Comparison of ENCODE assay signal across 8 cellular contexts in the genomic region with DNA sequence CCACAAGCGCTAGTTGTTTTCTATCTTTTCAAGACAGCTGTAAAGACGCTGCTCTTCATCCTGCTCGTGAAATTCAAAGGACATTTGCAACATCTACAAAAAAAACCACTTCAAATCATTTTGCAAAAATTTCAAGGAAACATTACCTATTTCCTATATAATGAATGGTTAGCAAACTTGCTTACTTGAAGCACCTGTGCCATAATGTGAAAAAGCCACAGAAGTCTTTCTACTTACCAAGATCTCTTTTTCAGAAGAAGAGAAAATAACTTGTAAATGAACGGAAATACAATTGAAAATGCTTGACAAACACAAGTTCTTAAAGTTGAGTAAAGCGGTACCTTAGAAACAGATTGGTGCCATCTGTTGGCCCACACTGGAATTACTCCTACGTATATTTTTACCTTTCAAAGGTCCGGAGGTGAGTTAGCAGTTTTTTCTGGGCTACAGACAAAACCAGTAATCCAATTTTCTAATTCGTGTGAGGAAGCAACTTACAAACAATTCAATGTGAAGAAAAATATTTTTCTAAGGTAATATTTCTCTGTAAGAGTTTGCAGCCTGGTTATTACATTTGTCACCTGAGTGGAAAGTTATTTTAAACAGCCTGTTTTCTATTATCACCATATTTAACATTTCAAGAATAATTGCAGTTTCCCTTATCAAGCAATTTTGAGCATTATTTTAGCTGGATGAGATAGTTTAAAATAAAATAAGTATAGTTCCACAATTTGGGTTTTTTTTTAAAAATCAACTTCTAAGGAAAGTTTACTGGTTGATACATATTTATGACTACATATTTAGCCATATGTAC. TPM values are rescaled to one million over a fixed set of nuclear protein-coding genes. Genes with fewer than 3 reads are reported as not detected.
A peak's percentile ranks its signal among the peaks of the same experiment; 100 is the strongest.
DNase-seq lines count a peak whose midpoint lies in the region; ATAC-seq and TF ChIP-seq lines count a peak whose summit lies in the region.

A gene with protein sequence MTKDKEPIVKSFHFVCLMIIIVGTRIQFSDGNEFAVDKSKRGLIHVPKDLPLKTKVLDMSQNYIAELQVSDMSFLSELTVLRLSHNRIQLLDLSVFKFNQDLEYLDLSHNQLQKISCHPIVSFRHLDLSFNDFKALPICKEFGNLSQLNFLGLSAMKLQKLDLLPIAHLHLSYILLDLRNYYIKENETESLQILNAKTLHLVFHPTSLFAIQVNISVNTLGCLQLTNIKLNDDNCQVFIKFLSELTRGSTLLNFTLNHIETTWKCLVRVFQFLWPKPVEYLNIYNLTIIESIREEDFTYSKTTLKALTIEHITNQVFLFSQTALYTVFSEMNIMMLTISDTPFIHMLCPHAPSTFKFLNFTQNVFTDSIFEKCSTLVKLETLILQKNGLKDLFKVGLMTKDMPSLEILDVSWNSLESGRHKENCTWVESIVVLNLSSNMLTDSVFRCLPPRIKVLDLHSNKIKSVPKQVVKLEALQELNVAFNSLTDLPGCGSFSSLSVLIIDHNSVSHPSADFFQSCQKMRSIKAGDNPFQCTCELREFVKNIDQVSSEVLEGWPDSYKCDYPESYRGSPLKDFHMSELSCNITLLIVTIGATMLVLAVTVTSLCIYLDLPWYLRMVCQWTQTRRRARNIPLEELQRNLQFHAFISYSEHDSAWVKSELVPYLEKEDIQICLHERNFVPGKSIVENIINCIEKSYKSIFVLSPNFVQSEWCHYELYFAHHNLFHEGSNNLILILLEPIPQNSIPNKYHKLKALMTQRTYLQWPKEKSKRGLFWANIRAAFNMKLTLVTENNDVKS (minus strand): TSS at position 294 of the 814 bp plus-strand sequence. CDS start 27,344 bp downstream, outside the sequence.

- TF ChIP-seq CTCF in esophagus muscularis mucosa (IDR thresholded peaks at IDR 0.05) (peak; percentile 57 to 79 (median 69)), nephron (IDR thresholded peaks at IDR 0.05; ENCODE audit: unreplicated experiment in 3 of 3) (peak; percentile 79 to 80 (median 80)), tibial nerve (IDR thresholded peaks at IDR 0.05) (peak; percentile 69 to 77 (median 72))

- H3K4me3 Mint-ChIP-seq in nephron: peak within 1 kb of the TSS in 2 of 3 experiments; percentile 23 to 26

- peak within 1 kb of the TSS; percentile 57 to 69 (median 59) for H3K27ac ChIP-seq in esophagus muscularis mucosa (replicated peaks in 1 of 4)
- H3K27ac ChIP-seq in tibial nerve: peak within 1 kb of the TSS; percentile 67 to 89 (median 78)

- ATAC-seq in HG03135 (IDR thresholded peaks at IDR 0.05; ENCODE audit: unreplicated experiment): peak; percentile 37

- H3K4me1 Mint-ChIP-seq in nephron: peaks cover 11% of the 10 kb centered on the region

- H3K36me3 Mint-ChIP-seq in nephron (ENCODE audit: low read depth): no peaks in the 10 kb centered on the region

- TF ChIP-seq POLR2A in esophagus muscularis mucosa (IDR thresholded peaks at IDR 0.05; ENCODE audit: low read depth): no peak
- TF ChIP-seq POLR2A in tibial nerve (IDR thresholded peaks at IDR 0.05): no peak

- DNase-seq in NCI-H2081 (lab: John Stamatoyannopoulos, UW): peak; percentile 58 to 59
- DNase-seq in NCI-H2081 treated with DMSO at 0.1 percent for 48 hours (lab: John Stamatoyannopoulos, UW): no peak
- peak; percentile 41 for DNase-seq in NOMO-1 treated with dmso at 0.1 percent for 144 hours (lab: John Stamatoyannopoulos, UW; ENCODE audit: unreplicated experiment)
- peak; percentile 62 for DNase-seq in activated T-cell treated with anti-CD3 and anti-CD28 coated beads for 4 hours
- DNase-seq in esophagus muscularis mucosa (ENCODE audit: extremely low spot score): no peak
- peak in 1 of 2 donors; percentile 77 for DNase-seq in tibial nerve (ENCODE audit: low spot score in 2 of 2)

- peak within 1 kb of the TSS in 1 of 3 experiments; percentile 4 for H3K27ac Mint-ChIP-seq in nephron

- H3K9me3 ChIP-seq in esophagus muscularis mucosa (no peaks in the 10 kb centered on the region), tibial nerve (peaks cover 0 to 4% (median 0%) of the 10 kb centered on the region in 4 donors)

- no peaks in the 10 kb centered on the region for H3K27me3 Mint-ChIP-seq in nephron (ENCODE audit: low read depth)

- no peak for TF ChIP-seq EP300 in esophagus muscularis mucosa (IDR thresholded peaks at IDR 0.05)
- TF ChIP-seq EP300 in tibial nerve (IDR thresholded peaks at IDR 0.05): peak in 1 of 2 donors; percentile 6

- H3K27me3 ChIP-seq in esophagus muscularis mucosa (no peaks in the 10 kb centered on the region), tibial nerve (no peaks in the 10 kb centered on the region)

- no peaks in the 10 kb centered on the region for H3K9me3 Mint-ChIP-seq in nephron

- peaks cover 0 to 13% (median 8%) of the 10 kb centered on the region in 4 donors for H3K4me1 ChIP-seq in esophagus muscularis mucosa
- H3K4me1 ChIP-seq in tibial nerve: peaks cover 0 to 22% (median 8%) of the 10 kb centered on the region in 4 donors

- WGBS in esophagus muscularis mucosa: 35% methylated on average over 8 of the region's 8 CpGs
- WGBS in tibial nerve, 2 donors: 17 to 20% methylated on average over 8 of the region's 8 CpGs

- intact Hi-C loops in esophagus muscularis mucosa (cut with DNase I): no loop called here

- H3K36me3 ChIP-seq in esophagus muscularis mucosa: no peaks in the 10 kb centered on the region
- no peaks in the 10 kb centered on the region for H3K36me3 ChIP-seq in tibial nerve

- H3K4me3 ChIP-seq in esophagus muscularis mucosa (peak within 1 kb of the TSS; percentile 17 to 34 (median 22)), tibial nerve (peak within 1 kb of the TSS; percentile 5 to 36 (median 21))

RNA-seq across cellular contexts. Expression of the gene that starts here (rescaled TPM):
- total RNA-seq in esophagus muscularis mucosa (1 to 10 TPM; 1.1 to 1.8 (median 1.7) TPM), tibial nerve (1 to 10 TPM; 4.2 to 8.6 (median 5.2) TPM)

Comparison
In these comparisons a context has a peak if more than half of its experiments do, and no peak if none do; other contexts are left out.
1. DNase-seq: peak in NCI-H2081 (2 of 2), NOMO-1 treated with dmso at 0.1 percent for 144 hours (single experiment) and activated T-cell treated with anti-CD3 and anti-CD28 coated beads for 4 hours (single experiment); none in NCI-H2081 treated with DMSO at 0.1 percent for 48 hours (single experiment) and esophagus muscularis mucosa (single experiment).
2. Peak in every context shown above with its lines, with median percentiles within 50 percentile points of each other: CTCF ChIP-seq.